ENCODE assay signal across 9 cellular contexts in the genomic region with DNA sequence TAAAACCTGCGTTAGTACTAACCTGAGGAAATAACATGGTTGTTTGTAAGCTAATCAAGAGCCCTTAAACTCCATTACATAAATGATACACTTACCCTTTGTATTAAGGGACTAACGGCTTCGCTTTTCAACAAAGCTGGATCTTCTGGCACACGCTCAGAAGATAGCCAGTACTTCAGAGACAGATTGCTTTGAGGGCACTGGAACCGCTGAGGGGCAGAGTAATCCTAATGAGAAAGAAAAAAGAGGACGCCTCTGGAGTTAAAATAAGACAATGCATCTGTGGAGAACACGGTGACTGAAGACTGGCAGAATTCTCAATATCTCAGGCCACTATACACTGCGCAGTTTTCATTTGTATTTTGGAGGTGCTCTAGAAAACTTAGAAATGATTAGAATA. TPM values are rescaled to one million over a fixed set of nuclear protein-coding genes. Genes with fewer than 3 reads are reported as not detected.
DNase-seq lines count a peak whose midpoint lies in the region; ATAC-seq, FAIRE-seq and TF ChIP-seq lines count a peak whose summit lies in the region.
"Had no signal": no experiment of that assay in that cellular context is flagged by ENCODE, and none has a peak within 500 bp of the region (broad histone marks: within the 10 kb centered on the region; RNA-seq: fewer than 3 reads in every experiment).

No MANE protein-coding gene starts in this region.

- FAIRE-seq in astrocyte (lab: Jason Lieb, UNC), result no peak

- peaks cover 41% of the 10 kb centered on the region for H3K79me2 ChIP-seq in Loucy (ENCODE audit: insufficient read depth, low read length)
- peaks cover 38% of the 10 kb centered on the region for H3K79me2 ChIP-seq in astrocyte (ENCODE audit: insufficient read depth, low read length)

- H4K20me1 ChIP-seq in BLaER1 (peaks cover 31% of the 10 kb centered on the region), Loucy (ENCODE audit: insufficient read depth, low read length, poor library complexity, severe bottlenecking) (peaks cover 30% of the 10 kb centered on the region), astrocyte (ENCODE audit: insufficient read depth, low read length) (peaks cover 27% of the 10 kb centered on the region)

- peak overlapping the region; percentile 81 for H3K4me2 ChIP-seq in BLaER1
- peak overlapping the region; percentile 67 for H3K4me2 ChIP-seq in Loucy (ENCODE audit: low read depth, low read length, poor library complexity, severe bottlenecking)
- peak overlapping the region; percentile 95 for H3K4me2 ChIP-seq in astrocyte (ENCODE audit: low read length)

- no peak for DNase-seq in astrocyte (ENCODE audit: low read depth)
- no peak for DNase-seq in naive B cell
- DNase-seq in AG08396 (ENCODE audit: low spot score), result no peak
- no peak for DNase-seq in left colon
- no peak for DNase-seq in NCI-H2029 (lab: John Stamatoyannopoulos, UW)
- DNase-seq: NCI-H510A had no signal

- H3K9me3 Mint-ChIP-seq in astrocyte (ENCODE audit: unreplicated experiment), result no peaks in the 10 kb centered on the region
- no peaks in the 10 kb centered on the region for H3K9me3 Mint-ChIP-seq in naive B cell

- H3K27me3 ChIP-seq in BLaER1 (no peaks in the 10 kb centered on the region), Loucy (ENCODE audit: insufficient read depth, low read length, poor library complexity, severe bottlenecking) (no peaks in the 10 kb centered on the region), astrocyte (ENCODE audit: insufficient read depth, low read length) (no peaks in the 10 kb centered on the region)

- H3K4me1 Mint-ChIP-seq in astrocyte (ENCODE audit: low read depth, unreplicated experiment) (peaks cover 12% of the 10 kb centered on the region), naive B cell (peaks cover 14 to 27% (median 19%) of the 10 kb centered on the region in 3 donors)

- H3K9me3 ChIP-seq in BLaER1, result no peaks in the 10 kb centered on the region
- H3K9me3 ChIP-seq in Loucy (ENCODE audit: insufficient read depth, low read depth, low read length), result no peaks in the 10 kb centered on the region
- H3K9me3 ChIP-seq in astrocyte (ENCODE audit: insufficient read depth, low read depth, low read length), result no peaks in the 10 kb centered on the region

- intact Hi-C loops in left colon (cut with DNase I, micrococcal nuclease), result no loop called here

- H3K4me3 ChIP-seq in BLaER1 (peak overlapping the region; percentile 96; the same call in 1 of the 2 replicates), Loucy (ENCODE audit: low read length, poor library complexity, severe bottlenecking) (peak overlapping the region; percentile 81), astrocyte (ENCODE audit: insufficient read depth, low read depth, low read length) (no peak overlapping the region)

- no peaks in the 10 kb centered on the region for H3K36me3 Mint-ChIP-seq in astrocyte (ENCODE audit: low read depth, unreplicated experiment)
- no peaks in the 10 kb centered on the region for H3K36me3 Mint-ChIP-seq in naive B cell

- peak overlapping the region; percentile 91 for H3K4me3 Mint-ChIP-seq in astrocyte (ENCODE audit: unreplicated experiment)
- peak overlapping the region; percentile 94 to 98 (median 96) for H3K4me3 Mint-ChIP-seq in naive B cell

- H3K27ac ChIP-seq in BLaER1, result no peak overlapping the region
- H3K27ac ChIP-seq in astrocyte (ENCODE audit: low read depth, low read length), result no peak overlapping the region

- peak overlapping the region; percentile 97; the same call in 1 of the 2 replicates for H3K9ac ChIP-seq in BLaER1
- peak overlapping the region; percentile 71 for H3K9ac ChIP-seq in Loucy (ENCODE audit: low read depth, low read length, poor library complexity, severe bottlenecking)
- H3K9ac ChIP-seq in astrocyte (ENCODE audit: low read length), result peak overlapping the region; percentile 92

- H3K36me3 ChIP-seq in BLaER1 (peaks cover 8% of the 10 kb centered on the region), Loucy (ENCODE audit: insufficient read depth, low read length) (no peaks in the 10 kb centered on the region), astrocyte (ENCODE audit: insufficient read depth, low read length) (no peaks in the 10 kb centered on the region)

- no peak for TF ChIP-seq CTCF in Loucy (conservative IDR thresholded peaks at IDR 0.05; ENCODE audit: low read length)
- no peak for TF ChIP-seq CTCF in astrocyte (IDR thresholded peaks at IDR 0.05; ENCODE audit: insufficient read depth, low read depth, low read length)

- no peaks in the 10 kb centered on the region for H3K27me3 Mint-ChIP-seq in astrocyte (ENCODE audit: low read depth, unreplicated experiment)
- no peaks in the 10 kb centered on the region for H3K27me3 Mint-ChIP-seq in naive B cell

- H2AFZ ChIP-seq in Loucy (ENCODE audit: low read length) (no peak overlapping the region), astrocyte (ENCODE audit: low read depth, low read length) (peak overlapping the region; percentile 85)

- no peak overlapping the region for H3K27ac Mint-ChIP-seq in astrocyte (ENCODE audit: unreplicated experiment)
- peak overlapping the region in 5 of 6 donors; percentile 11 to 94 (median 44) for H3K27ac Mint-ChIP-seq in naive B cell

- ATAC-seq in naive B cell (ENCODE audit: low read depth in 2 of 2), result no peak
- no peak for ATAC-seq in left colon
- ATAC-seq in GM19397 (IDR thresholded peaks at IDR 0.05; ENCODE audit: unreplicated experiment), result no peak

- no peaks in the 10 kb centered on the region for H3F3A ChIP-seq in Loucy (ENCODE audit: low read depth)

- no peaks in the 10 kb centered on the region for H3K9me2 ChIP-seq in Loucy (replicated peaks; ENCODE audit: low read depth, low read length)

- H3K4me1 ChIP-seq in BLaER1 (peaks cover 37% of the 10 kb centered on the region), Loucy (ENCODE audit: insufficient read depth, low read length, poor library complexity, severe bottlenecking) (peaks cover 35% of the 10 kb centered on the region), astrocyte (ENCODE audit: insufficient read depth, low read length) (peaks cover 10% of the 10 kb centered on the region)

RNA-seq across cellular contexts. Expression of a gene that starts 1.5 kb away (rescaled TPM):
- 181 and 193 TPM in 2 replicates for total RNA-seq in astrocyte
- polyA plus RNA-seq in naive B cell (ENCODE audit: low read depth in 6 of 6), result 10 to 100 TPM in 5 of 6 donors, 1 to 10 TPM in 1; 9.2 to 47.3 (median 30.2) TPM
- total RNA-seq in left colon, result 100 to 1,000 TPM; 210 to 241 TPM
